8 cellular contexts compared by ENCODE assay signal in genomic region chr18:79068946-79069791, GRCh38. TPM values are rescaled to one million over a fixed set of nuclear protein-coding genes. Genes with fewer than 3 reads are reported as not detected.
DNase-seq lines count a peak whose midpoint lies in the region; ATAC-seq and TF ChIP-seq lines count a peak whose summit lies in the region.

Gene ATP9B, plus strand, starts transcription at chr18:79069394. Its CDS starts 17 bp downstream, at chr18:79069411.

- DNase-seq in NCI-H1417 (lab: John Stamatoyannopoulos, UW) = peak; percentile 91 to 98 (median 98)
- DNase-seq in T-helper 1 cell = peak; percentile 96 to 99 (median 98)
- DNase-seq in adrenal gland = peak; percentile 97 to 99 (median 97)
- peak; percentile 97 to 98 for DNase-seq in heart right ventricle
- DNase-seq in posterior vena cava (ENCODE audit: low spot score) = peak; percentile 100
- DNase-seq in upper lobe of right lung = peak; percentile 98

- peak within 1 kb of the TSS; percentile 76 to 98 (median 92) for H3K27ac ChIP-seq in adrenal gland
- H3K27ac ChIP-seq in heart right ventricle = peak within 1 kb of the TSS; percentile 83 to 98 (median 92)
- peak within 1 kb of the TSS; percentile 95 for H3K27ac ChIP-seq in upper lobe of right lung

- ATAC-seq in HG02759 (IDR thresholded peaks at IDR 0.05; ENCODE audit: unreplicated experiment) (peak; percentile 82), heart right ventricle (peak; percentile 95 to 99 (median 98)), upper lobe of right lung (peak; percentile 97)

- H3K4me1 ChIP-seq in adrenal gland (replicated peaks in 1 of 2) (peaks cover 12 to 22% of the 10 kb centered on the region in 2 donors), heart right ventricle (peaks cover 5 to 29% (median 18%) of the 10 kb centered on the region in 9 donors), upper lobe of right lung (peaks cover 17% of the 10 kb centered on the region)

- H3K27me3 ChIP-seq in adrenal gland (no peaks in the 10 kb centered on the region), heart right ventricle (no peaks in the 10 kb centered on the region), upper lobe of right lung (no peaks in the 10 kb centered on the region)

- no peaks in the 10 kb centered on the region for H3K36me3 ChIP-seq in adrenal gland (replicated peaks in 1 of 2)
- no peaks in the 10 kb centered on the region for H3K36me3 ChIP-seq in heart right ventricle
- no peaks in the 10 kb centered on the region for H3K36me3 ChIP-seq in upper lobe of right lung

- H3K9me3 ChIP-seq in adrenal gland (replicated peaks in 1 of 3) = no peaks in the 10 kb centered on the region
- H3K9me3 ChIP-seq in heart right ventricle = peaks cover 0 to 7% (median 0%) of the 10 kb centered on the region in 11 donors
- H3K9me3 ChIP-seq in upper lobe of right lung = no peaks in the 10 kb centered on the region

- intact Hi-C loops in adrenal gland (cut with DNase I) = loop anchor here in 1 of 2 donors (10.0 kb wide), 1 partner anchor 176 kb away; no protein-coding TSS in a partner anchor
- intact Hi-C loops in heart right ventricle (cut with DNase I) = loop anchor here in 2 of 10 donors (10.0 kb wide), 1 partner anchor 176 kb away; no protein-coding TSS in a partner anchor
- intact Hi-C loops in posterior vena cava (cut with DNase I) = loop anchor here in 1 of 2 donors (5.0 kb wide), 1 partner anchor 1153 kb away; no protein-coding TSS in a partner anchor
- intact Hi-C loops in upper lobe of right lung (cut with DNase I) = no loop called here

- WGBS in adrenal gland, 4 donors = 0 to 3% (median 0%) methylated on average over 13 to 115 of the region's 118 CpGs
- WGBS in heart right ventricle, 2 donors = 0% methylated on average over 78 to 118 of the region's 118 CpGs

- TF ChIP-seq CTCF in GM12875 (IDR thresholded peaks at IDR 0.05; ENCODE audit: borderline replicate concordance, insufficient read depth, low read depth, low read length) = no peak
- peak in 4 of 6 experiments; percentile 10 to 52 (median 24) for TF ChIP-seq CTCF in adrenal gland (IDR thresholded peaks at IDR 0.05)
- TF ChIP-seq CTCF in heart right ventricle (IDR thresholded peaks at IDR 0.05) = peak in 6 of 9 donors; percentile 5 to 44 (median 27)
- no peak for TF ChIP-seq CTCF in upper lobe of right lung (IDR thresholded peaks at IDR 0.05)

- peak; percentile 62 to 83 for TF ChIP-seq POLR2A in adrenal gland (IDR thresholded peaks at IDR 0.05)

- H3K4me3 ChIP-seq in GM12875 (ENCODE audit: low read depth, low read length) (peak within 1 kb of the TSS; percentile 96), adrenal gland (peak within 1 kb of the TSS; percentile 30 to 88 (median 78)), heart right ventricle (peak within 1 kb of the TSS; percentile 83 to 100 (median 96)), upper lobe of right lung (peak within 1 kb of the TSS; percentile 98)

RNA-seq across cellular contexts. Expression of gene ATP9B, which starts in this region (rescaled TPM):
- total RNA-seq in adrenal gland (10 to 100 TPM; 20.1 to 36.0 (median 28.6) TPM), heart right ventricle (10 to 100 TPM; 10.5 to 19.7 (median 15.5) TPM), posterior vena cava (10 to 100 TPM; 28.3 to 32.9 TPM), upper lobe of right lung (43.9 TPM)
- polyA plus RNA-seq in adrenal gland (10 to 100 TPM; 16.3 to 16.6 (median 16.3) TPM), heart right ventricle (1 to 10 TPM; 6.7 to 8.5 TPM)

Comparison
In these comparisons a context has a peak if more than half of its experiments do, and no peak if none do; other contexts are left out.
1. Peak in every context shown above with its lines: DNase-seq, ATAC-seq, H3K4me3 ChIP-seq and H3K27ac ChIP-seq.
2. CTCF ChIP-seq: peak in adrenal gland (4 of 6) and heart right ventricle (6 of 9); none in GM12875 (single experiment) and upper lobe of right lung (single experiment).